Comparison of ENCODE assay signal across 24 cellular contexts in the genomic region with DNA sequence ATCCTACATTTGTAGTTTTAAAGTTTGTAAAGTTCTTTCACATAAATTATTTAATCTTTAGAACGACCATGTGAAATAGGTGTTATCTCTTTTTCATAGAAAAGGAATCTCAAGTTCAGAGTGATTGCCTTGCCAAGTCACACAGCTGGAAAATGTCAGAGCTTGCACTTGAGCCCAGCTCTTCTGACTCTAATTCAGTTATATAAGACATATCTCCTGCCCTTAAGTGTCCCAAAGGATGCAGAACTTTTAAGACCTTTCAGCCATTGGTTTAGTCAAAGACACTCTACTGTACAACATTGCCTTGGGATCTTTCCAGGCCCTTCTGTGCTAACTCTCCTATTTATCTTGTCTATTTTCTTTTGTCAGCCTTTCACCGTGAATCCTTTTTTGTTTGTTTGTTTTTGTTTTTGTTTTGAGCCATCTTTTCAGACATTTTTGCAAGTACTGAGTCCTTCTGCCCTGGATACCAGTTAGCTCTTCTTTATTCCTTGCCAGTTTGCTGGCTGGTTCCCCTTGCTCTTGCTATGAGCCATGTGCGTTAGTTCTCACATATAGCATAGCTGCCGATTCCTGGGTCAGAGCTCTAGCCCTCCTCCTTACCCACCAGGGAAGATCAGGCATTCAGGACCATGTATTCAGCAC.
DNase-seq lines count a peak whose midpoint lies in the region; ATAC-seq and TF ChIP-seq lines count a peak whose summit lies in the region.
"Had no signal": no experiment of that assay in that cellular context is flagged by ENCODE, and none has a peak within 500 bp of the region (broad histone marks: within the 10 kb centered on the region; RNA-seq: fewer than 3 reads in every experiment).

No MANE protein-coding gene starts in this region.

- peaks cover 14% of the 10 kb centered on the region for H3K4me1 ChIP-seq in endodermal cell (ENCODE audit: control insufficient read depth, insufficient read depth, low read length)
- H3K4me1 ChIP-seq in sigmoid colon = peaks cover 0 to 17% (median 9%) of the 10 kb centered on the region in 4 donors
- H3K4me1 ChIP-seq in upper lobe of right lung = no peaks in the 10 kb centered on the region
- H3K4me1 ChIP-seq in foreskin keratinocyte = no peaks in the 10 kb centered on the region
- H3K4me1 ChIP-seq: Peyer's patch had no signal

- H3K27me3 ChIP-seq in endodermal cell (ENCODE audit: control insufficient read depth, insufficient read depth, low read length, poor library complexity, severe bottlenecking) = no peaks in the 10 kb centered on the region
- no peaks in the 10 kb centered on the region for H3K27me3 ChIP-seq in sigmoid colon
- H3K27me3 ChIP-seq in upper lobe of right lung = no peaks in the 10 kb centered on the region
- H3K27me3 ChIP-seq in foreskin keratinocyte = no peaks in the 10 kb centered on the region
- H3K27me3 ChIP-seq: Peyer's patch had no signal

- H3K36me3 ChIP-seq in endodermal cell (ENCODE audit: control insufficient read depth, insufficient read depth, low read length) (no peaks in the 10 kb centered on the region), sigmoid colon (peaks cover 0 to 3% (median 0%) of the 10 kb centered on the region in 4 donors), upper lobe of right lung (peaks cover 6% of the 10 kb centered on the region)
- H3K36me3 ChIP-seq: Peyer's patch had no signal

- ATAC-seq in left ventricle myocardium superior = peak; percentile 91
- no peak for ATAC-seq in upper lobe of right lung
- no peak for ATAC-seq in foreskin keratinocyte
- ATAC-seq in GM21619 (IDR thresholded peaks at IDR 0.05; ENCODE audit: unreplicated experiment) = no peak
- ATAC-seq: natural killer cell treated with Interleukin-12 subunit alpha and Interleukin-12 subunit beta and Interleukin-15 and Interleukin-18, amount 100 ng/mL, for 72 hours had no signal

- no peak overlapping the region for H3K9ac ChIP-seq in endodermal cell (ENCODE audit: extremely low read depth, low read length, poor library complexity, severe bottlenecking)

- H3K9me3 Mint-ChIP-seq in endodermal cell = no peaks in the 10 kb centered on the region
- H3K9me3 Mint-ChIP-seq: central memory CD8-positive, alpha-beta T cell; mesothelial cell of epicardium; natural killer cell treated with Interleukin-12 subunit alpha and Interleukin-12 subunit beta and Interleukin-15 and Interleukin-18, amount 100 ng/mL, for 72 hours; T-helper 2 cell treated with Interferon-gamma antibody and Interleukin-4, amounts not matched to agents 5 μg/mL and 100 μg/mL, for 36 hours; type B pancreatic cell had no signal

- H3K4me3 ChIP-seq in endodermal cell (ENCODE audit: low read length) (no peak overlapping the region), sigmoid colon (no peak overlapping the region), upper lobe of right lung (no peak overlapping the region)
- H3K4me3 ChIP-seq: Peyer's patch had no signal

- H3K4me1 Mint-ChIP-seq in endodermal cell = peaks cover 34% of the 10 kb centered on the region
- H3K4me1 Mint-ChIP-seq: central memory CD8-positive, alpha-beta T cell had no signal

- no peak for TF ChIP-seq EP300 in sigmoid colon (IDR thresholded peaks at IDR 0.05)

- intact Hi-C loops in left ventricle myocardium superior (cut with micrococcal nuclease) = no loop called here
- intact Hi-C loops in sigmoid colon (cut with DNase I) = no loop called here
- intact Hi-C loops in upper lobe of right lung (cut with DNase I) = no loop called here

- TF ChIP-seq POLR2A in sigmoid colon (IDR thresholded peaks at IDR 0.05) = no peak

- H3K9me3 ChIP-seq in endodermal cell (ENCODE audit: control insufficient read depth, low read length) (no peaks in the 10 kb centered on the region), sigmoid colon (no peaks in the 10 kb centered on the region), upper lobe of right lung (no peaks in the 10 kb centered on the region)
- H3K9me3 ChIP-seq: Peyer's patch had no signal

- DNase-seq in SK-N-DZ (ENCODE audit: low spot score) (peak; percentile 45), endodermal cell (no peak), left ventricle myocardium superior (peak; percentile 46), sigmoid colon (no peak), upper lobe of right lung (no peak), foreskin keratinocyte (no peak)
- DNase-seq: activated CD4-positive, alpha-beta T cell treated with anti-CD3 and anti-CD28 coated beads, Interleukin-2, amount 50 U/mL, for 4 hours; activated gamma-delta T cell; amniotic stem cell; hippocampal formation; kidney; NCI-H1105 treated with DMSO at 0.1 percent for 48 hours; NCI-H446 treated with DMSO at 0.1 percent for 48 hours; NK-92 treated with Interleukin-12 subunit alpha and Interleukin-12 subunit beta, amount 100 ng/mL, for 24 hours; Peyer's patch; small intestine; stimulated activated CD4-positive, alpha-beta T cell treated with anti-CD3 and anti-CD28 coated beads, Interleukin-4, amount 100 ng/mL, for 1 hour had no signal

- H3K27me3 Mint-ChIP-seq in endodermal cell (ENCODE audit: insufficient read depth) = no peaks in the 10 kb centered on the region
- H3K27me3 Mint-ChIP-seq: central memory CD8-positive, alpha-beta T cell; natural killer cell treated with Interleukin-12 subunit alpha and Interleukin-12 subunit beta and Interleukin-15 and Interleukin-18, amount 100 ng/mL, for 72 hours; progenitor cell of endocrine pancreas; type B pancreatic cell had no signal

- H3K36me3 Mint-ChIP-seq in endodermal cell (ENCODE audit: low read depth) = peaks cover 10% of the 10 kb centered on the region

- WGBS in endodermal cell (ENCODE audit: insufficient coverage in 1 of 2, insufficient read length in 1 of 2), 2 experiments = 89 to 90% methylated on average over 3 to 4 of the region's 4 CpGs
- WGBS in sigmoid colon, 2 donors = 87 to 94% methylated on average over 4 of the region's 4 CpGs

- no peak overlapping the region for H3K4me3 Mint-ChIP-seq in endodermal cell
- H3K4me3 Mint-ChIP-seq: central memory CD8-positive, alpha-beta T cell; mesothelial cell of epicardium; natural killer cell treated with Interleukin-12 subunit alpha and Interleukin-12 subunit beta and Interleukin-15 and Interleukin-18, amount 100 ng/mL, for 72 hours; T-helper 2 cell treated with Interferon-gamma antibody and Interleukin-4, amounts not matched to agents 5 μg/mL and 100 μg/mL, for 36 hours; type B pancreatic cell had no signal

- TF ChIP-seq CTCF in endodermal cell (conservative IDR thresholded peaks at IDR 0.05) = no peak
- TF ChIP-seq CTCF in sigmoid colon (IDR thresholded peaks at IDR 0.05) = no peak
- TF ChIP-seq CTCF in upper lobe of right lung (IDR thresholded peaks at IDR 0.05) = no peak
- no peak for TF ChIP-seq CTCF in foreskin keratinocyte (conservative IDR thresholded peaks at IDR 0.05)

- no peak overlapping the region for H3K27ac ChIP-seq in endodermal cell (ENCODE audit: low read depth, low read length)
- H3K27ac ChIP-seq in sigmoid colon = peak overlapping the region in 3 of 4 donors; percentile 36 to 52 (median 39)
- no peak overlapping the region for H3K27ac ChIP-seq in upper lobe of right lung
- H3K27ac ChIP-seq in foreskin keratinocyte = no peak overlapping the region
- H3K27ac ChIP-seq: Peyer's patch had no signal

- peak overlapping the region; percentile 4 for H3K27ac Mint-ChIP-seq in endodermal cell
- H3K27ac Mint-ChIP-seq: mesothelial cell of epicardium; natural killer cell treated with Interleukin-12 subunit alpha and Interleukin-12 subunit beta and Interleukin-15 and Interleukin-18, amount 100 ng/mL, for 72 hours; progenitor cell of endocrine pancreas; T-helper 2 cell treated with Interferon-gamma antibody and Interleukin-4, amounts not matched to agents 5 μg/mL and 100 μg/mL, for 36 hours; type B pancreatic cell had no signal

Comparison
In these comparisons a context has a peak if more than half of its experiments do, and no peak if none do; other contexts are left out.
1. DNase-seq: peak in SK-N-DZ (single experiment) and left ventricle myocardium superior (single experiment); none in endodermal cell (single experiment), sigmoid colon (single experiment), upper lobe of right lung (single experiment) and foreskin keratinocyte (0 of 2).
2. H3K27ac ChIP-seq: peak in sigmoid colon (3 of 4); none in endodermal cell (single experiment), upper lobe of right lung (single experiment) and foreskin keratinocyte (single experiment).